Comparison of ENCODE assay signal across 1 cellular context in the genomic region with DNA sequence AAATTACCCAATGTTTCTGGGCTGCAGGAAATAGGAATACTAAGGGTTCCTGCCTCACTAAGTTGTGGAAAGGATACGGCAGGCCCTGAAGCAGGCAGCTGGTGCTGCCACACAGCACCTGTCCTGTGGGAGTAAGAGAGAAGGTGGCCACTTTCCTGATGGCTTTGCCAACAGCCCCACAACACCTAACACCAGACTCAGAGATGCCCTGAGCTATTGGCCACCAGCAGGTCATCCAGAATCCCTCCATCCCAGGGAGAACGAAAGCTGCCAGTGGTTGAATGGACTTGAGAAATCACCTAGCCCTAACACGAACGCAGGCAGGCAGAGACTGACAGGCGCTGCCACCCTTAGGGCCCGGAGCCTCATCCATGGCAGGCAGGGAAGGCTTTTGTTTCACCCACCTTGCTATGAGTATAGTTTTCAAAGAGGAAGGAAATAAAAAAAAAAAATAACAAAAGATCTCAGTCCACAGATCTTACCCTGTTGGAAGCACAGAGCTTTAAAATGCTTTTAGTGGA.
TF ChIP-seq lines count a peak whose summit lies in the region.

No MANE protein-coding gene starts in this region.

TF ChIP-seq in SK-N-SH, 30 proteins besides CTCF, POLR2A, EP300 and RAD21 (continued from another document):
- TF ChIP-seq, protein P1, sequence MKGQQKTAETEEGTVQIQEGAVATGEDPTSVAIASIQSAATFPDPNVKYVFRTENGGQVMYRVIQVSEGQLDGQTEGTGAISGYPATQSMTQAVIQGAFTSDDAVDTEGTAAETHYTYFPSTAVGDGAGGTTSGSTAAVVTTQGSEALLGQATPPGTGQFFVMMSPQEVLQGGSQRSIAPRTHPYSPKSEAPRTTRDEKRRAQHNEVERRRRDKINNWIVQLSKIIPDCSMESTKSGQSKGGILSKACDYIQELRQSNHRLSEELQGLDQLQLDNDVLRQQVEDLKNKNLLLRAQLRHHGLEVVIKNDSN (IDR thresholded peaks at IDR 0.05; ENCODE audit: borderline replicate concordance, low read depth) = no peak
- TF ChIP-seq, protein P2, sequence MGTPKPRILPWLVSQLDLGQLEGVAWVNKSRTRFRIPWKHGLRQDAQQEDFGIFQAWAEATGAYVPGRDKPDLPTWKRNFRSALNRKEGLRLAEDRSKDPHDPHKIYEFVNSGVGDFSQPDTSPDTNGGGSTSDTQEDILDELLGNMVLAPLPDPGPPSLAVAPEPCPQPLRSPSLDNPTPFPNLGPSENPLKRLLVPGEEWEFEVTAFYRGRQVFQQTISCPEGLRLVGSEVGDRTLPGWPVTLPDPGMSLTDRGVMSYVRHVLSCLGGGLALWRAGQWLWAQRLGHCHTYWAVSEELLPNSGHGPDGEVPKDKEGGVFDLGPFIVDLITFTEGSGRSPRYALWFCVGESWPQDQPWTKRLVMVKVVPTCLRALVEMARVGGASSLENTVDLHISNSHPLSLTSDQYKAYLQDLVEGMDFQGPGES (IDR thresholded peaks at IDR 0.05; ENCODE audit: low read depth, low read length) = no peak
- TF ChIP-seq RCOR1 (IDR thresholded peaks at IDR 0.05; ENCODE audit: low read length) (no peak), FOXJ3 (CRISPR knock-in tag; IDR thresholded peaks at IDR 0.05) (no peak), TEAD4 (IDR thresholded peaks at IDR 0.05; ENCODE audit: borderline replicate concordance, insufficient read depth) (no peak), TAF1 (IDR thresholded peaks at IDR 0.05; ENCODE audit: borderline replicate concordance, low read depth, low read length) (no peak), FOSL2 (IDR thresholded peaks at IDR 0.05; ENCODE audit: borderline replicate concordance, low read depth) (no peak), NFIC (IDR thresholded peaks at IDR 0.05; ENCODE audit: borderline replicate concordance) (no peak), YY1 (IDR thresholded peaks at IDR 0.05; ENCODE audit: low read depth) (no peak)
